8 cellular contexts compared by ENCODE assay signal in genomic region chr12:92927436-92928116, GRCh38.
DNase-seq lines count a peak whose midpoint lies in the region; ATAC-seq and TF ChIP-seq lines count a peak whose summit lies in the region.

No MANE protein-coding gene starts in this region.

- DNase-seq in EL (peak; percentile 75), SW 1271 (lab: John Stamatoyannopoulos, UW) (peak; percentile 22 to 67), fibroblast of mammary gland (ENCODE audit: low read depth) (peak; percentile 78), pons (ENCODE audit: low spot score) (peak; percentile 50), NCI-H1105 (lab: John Stamatoyannopoulos, UW) (no peak), NCI-H345 treated with DMSO at 0.1 percent for 48 hours (lab: John Stamatoyannopoulos, UW; ENCODE audit: unreplicated experiment) (no peak), DMS153 treated with DMSO at 0.1 percent for 48 hours (lab: John Stamatoyannopoulos, UW; ENCODE audit: unreplicated experiment) (no peak)

- peak overlapping the region; percentile 73 for H3K4me3 ChIP-seq in fibroblast of mammary gland (ENCODE audit: control insufficient read depth, low read depth, low read length)

- ATAC-seq in HG02610 (IDR thresholded peaks at IDR 0.05; ENCODE audit: unreplicated experiment), result peak; percentile 12

- no peak for TF ChIP-seq CTCF in fibroblast of mammary gland (conservative IDR thresholded peaks at IDR 0.05; ENCODE audit: control insufficient read depth, insufficient read depth, low read depth, low read length)

Comparison
In these comparisons a context has a peak if more than half of its experiments do, and no peak if none do; other contexts are left out.
1. DNase-seq: peak in EL (single experiment), SW 1271 (2 of 2), fibroblast of mammary gland (single experiment) and pons (single experiment); none in NCI-H1105 (single experiment), NCI-H345 treated with DMSO at 0.1 percent for 48 hours (single experiment) and DMS153 treated with DMSO at 0.1 percent for 48 hours (single experiment).